ENCODE assay signal across 22 cellular contexts in the genomic region with DNA sequence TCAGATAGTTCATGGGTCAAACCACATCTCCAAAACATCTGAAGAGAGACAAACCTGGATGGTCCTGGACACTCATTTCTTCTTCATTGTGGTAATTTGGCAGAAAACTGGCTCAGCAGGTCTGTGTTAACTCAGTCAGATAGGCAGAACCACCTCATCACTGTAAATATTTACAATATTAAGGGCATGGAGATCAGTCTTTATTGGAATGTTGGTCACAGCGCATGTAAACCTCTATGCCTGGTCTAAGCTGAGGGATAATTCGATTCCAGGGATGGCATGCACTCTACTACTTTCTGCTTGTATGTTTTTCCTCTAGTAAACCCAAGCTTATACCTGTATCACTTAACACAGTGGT.
"Had no signal": no experiment of that assay in that cellular context is flagged by ENCODE, and none has a peak within 500 bp of the region (broad histone marks: within the 10 kb centered on the region; RNA-seq: fewer than 3 reads in every experiment).

No MANE protein-coding gene starts in this region.

- H3K4me2 ChIP-seq: neural progenitor cell had no signal

- H3K27me3 Mint-ChIP-seq: stimulated activated naive B cell treated with anti-CD40 and anti-IgM and Interleukin-4, amounts not matched to agents 10 μg/mL and 1 μg/mL and 100 μg/mL, for 72 hours; stimulated activated naive CD8-positive, alpha-beta T cell treated with anti-CD3 and anti-CD28 coated beads, Interleukin-15, Interleukin-2, amounts not matched to agents 100 ng/mL and 50 ng/mL, for 24 hours had no signal

- ATAC-seq: esophagus mucosa; gastroesophageal sphincter; naive thymus-derived CD4-positive, alpha-beta T cell; stimulated activated naive B cell treated with anti-CD40 and anti-IgM and Interleukin-4, amounts not matched to agents 10 μg/mL and 1 μg/mL and 100 μg/mL, for 72 hours; upper lobe of right lung had no signal

- H3K79me2 ChIP-seq: parathyroid adenoma had no signal

- H3K4me3 Mint-ChIP-seq: immature natural killer cell; mesothelial cell of epicardium; naive thymus-derived CD4-positive, alpha-beta T cell; neural progenitor cell; stimulated activated naive B cell treated with anti-CD40 and anti-IgM and Interleukin-4, amounts not matched to agents 10 μg/mL and 1 μg/mL and 100 μg/mL, for 72 hours; stimulated activated naive CD8-positive, alpha-beta T cell treated with anti-CD3 and anti-CD28 coated beads, Interleukin-15, Interleukin-2, amounts not matched to agents 100 ng/mL and 50 ng/mL, for 24 hours had no signal

- H3K9ac ChIP-seq: neural progenitor cell, parathyroid adenoma had no signal

- H3K36me3 Mint-ChIP-seq: immature natural killer cell; mesothelial cell of epicardium; naive thymus-derived CD4-positive, alpha-beta T cell; neural progenitor cell; stimulated activated naive B cell treated with anti-CD40 and anti-IgM and Interleukin-4, amounts not matched to agents 10 μg/mL and 1 μg/mL and 100 μg/mL, for 72 hours had no signal

- DNase-seq: dorsolateral prefrontal cortex; effector CD4-positive, alpha-beta T cell; islet precursor cell; left colon; stimulated activated CD4-positive, alpha-beta T cell treated with anti-CD3 and anti-CD28 coated beads, Interleukin-15, amount 100 ng/mL, for 24 hours; stimulated activated CD4-positive, alpha-beta T cell treated with anti-CD3 and anti-CD28 coated beads, Interleukin-2, amount 100 ng/mL, for 48 hours; stimulated activated naive B cell treated with anti-CD40 and anti-IgM and Interleukin-4, amounts not matched to agents 10 μg/mL and 1 μg/mL and 100 μg/mL, for 72 hours; transverse colon; upper lobe of right lung; uterus had no signal

- H2AFZ ChIP-seq: neural progenitor cell had no signal

- H3K27ac Mint-ChIP-seq: mesothelial cell of epicardium; neural progenitor cell; progenitor cell of endocrine pancreas; stimulated activated naive B cell treated with anti-CD40 and anti-IgM and Interleukin-4, amounts not matched to agents 10 μg/mL and 1 μg/mL and 100 μg/mL, for 72 hours; stimulated activated naive CD8-positive, alpha-beta T cell treated with anti-CD3 and anti-CD28 coated beads, Interleukin-15, Interleukin-2, amounts not matched to agents 100 ng/mL and 50 ng/mL, for 24 hours had no signal

- H3K27ac ChIP-seq: dorsolateral prefrontal cortex, epithelial cell of prostate, gastroesophageal sphincter, neural progenitor cell, parathyroid adenoma, transverse colon, upper lobe of right lung, uterus had no signal

- FAIRE-seq: small intestine had no signal

- H3K9me3 Mint-ChIP-seq: immature natural killer cell; mesothelial cell of epicardium; naive thymus-derived CD4-positive, alpha-beta T cell; nephron; neural progenitor cell; stimulated activated naive B cell treated with anti-CD40 and anti-IgM and Interleukin-4, amounts not matched to agents 10 μg/mL and 1 μg/mL and 100 μg/mL, for 72 hours; stimulated activated naive CD8-positive, alpha-beta T cell treated with anti-CD3 and anti-CD28 coated beads, Interleukin-15, Interleukin-2, amounts not matched to agents 100 ng/mL and 50 ng/mL, for 24 hours had no signal

- H3K4me1 ChIP-seq: uterus had no signal

- H3K9me3 ChIP-seq: gastroesophageal sphincter, transverse colon, upper lobe of right lung, uterus had no signal

- H3K4me3 ChIP-seq: dorsolateral prefrontal cortex, gastroesophageal sphincter, neural progenitor cell, transverse colon, upper lobe of right lung, uterus had no signal

- H3K27me3 ChIP-seq: dorsolateral prefrontal cortex, gastroesophageal sphincter, neural progenitor cell, transverse colon, upper lobe of right lung, uterus had no signal

- H3K36me3 ChIP-seq: gastroesophageal sphincter, neural progenitor cell, transverse colon, upper lobe of right lung, uterus had no signal
